Comparison of ENCODE assay signal across 11 cellular contexts in genomic region chr14:87869619-87870583, GRCh38.
DNase-seq lines count a peak whose midpoint lies in the region; ATAC-seq and TF ChIP-seq lines count a peak whose summit lies in the region.
"Had no signal": no experiment of that assay in that cellular context is flagged by ENCODE, and none has a peak within 500 bp of the region (broad histone marks: within the 10 kb centered on the region; RNA-seq: fewer than 3 reads in every experiment).

No MANE protein-coding gene starts in this region.

- H3K36me3 ChIP-seq in SJCRH30 (no peaks in the 10 kb centered on the region), neural progenitor cell (no peaks in the 10 kb centered on the region)

- H3K9ac ChIP-seq in neural progenitor cell = no peak overlapping the region

- H3K9me3 Mint-ChIP-seq in neural progenitor cell = no peaks in the 10 kb centered on the region
- H3K9me3 Mint-ChIP-seq: activated naive CD4-positive, alpha-beta T cell treated with anti-CD3 and anti-CD28 coated beads, Interleukin-2, amount 50 U/mL, for 24 hours had no signal

- H3K4me3 ChIP-seq in SJCRH30 = no peak overlapping the region
- H3K4me3 ChIP-seq in neural progenitor cell = no peak overlapping the region

- no peaks in the 10 kb centered on the region for H4K20me1 ChIP-seq in neural progenitor cell (ENCODE audit: low read depth)

- no peak overlapping the region for H2AFZ ChIP-seq in neural progenitor cell (replicated peaks)

- no peaks in the 10 kb centered on the region for H3K4me1 Mint-ChIP-seq in neural progenitor cell
- H3K4me1 Mint-ChIP-seq: activated naive CD4-positive, alpha-beta T cell treated with anti-CD3 and anti-CD28 coated beads, Interleukin-2, amount 50 U/mL, for 24 hours had no signal

- no peak for TF ChIP-seq CTCF in neural progenitor cell (IDR thresholded peaks at IDR 0.05)

- no peak overlapping the region for H3K27ac Mint-ChIP-seq in neural progenitor cell
- H3K27ac Mint-ChIP-seq: activated naive CD4-positive, alpha-beta T cell treated with anti-CD3 and anti-CD28 coated beads, Interleukin-2, amount 50 U/mL, for 24 hours had no signal

- H3K79me2 ChIP-seq in neural progenitor cell (ENCODE audit: low read depth) = no peaks in the 10 kb centered on the region

- DNase-seq in SJCRH30 (peak; percentile 6 to 38), non-pigmented ciliary epithelial cell (ENCODE audit: low read depth) (peak; percentile 13), MV-4-11 (lab: John Stamatoyannopoulos, UW) (no peak), neural progenitor cell (ENCODE audit: low spot score) (no peak)
- no peak for DNase-seq in activated CD8-positive, alpha-beta memory T cell treated with anti-CD3 and anti-CD28 coated beads, Interleukin-2, amount 50 U/mL, for 4 hours
- DNase-seq: NCI-H446; stimulated activated CD4-positive, alpha-beta T cell treated with anti-CD3 and anti-CD28 coated beads, Interleukin-4, amount 100 ng/mL, for 4 hours had no signal

- no peaks in the 10 kb centered on the region for H3F3A ChIP-seq in neural progenitor cell (ENCODE audit: low read depth)

- no peak overlapping the region for H3K4me2 ChIP-seq in neural progenitor cell

- H3K27me3 Mint-ChIP-seq in neural progenitor cell (ENCODE audit: insufficient read depth, low read depth) = peaks cover 5% of the 10 kb centered on the region

- H3K4me1 ChIP-seq in SJCRH30 (peaks cover 3% of the 10 kb centered on the region; the same call in 1 of the 2 replicates), neural progenitor cell (no peaks in the 10 kb centered on the region)

- H3K27me3 ChIP-seq in SJCRH30 (no peaks in the 10 kb centered on the region), neural progenitor cell (no peaks in the 10 kb centered on the region)

- H3K4me3 Mint-ChIP-seq in neural progenitor cell = no peak overlapping the region
- H3K4me3 Mint-ChIP-seq: activated naive CD4-positive, alpha-beta T cell treated with anti-CD3 and anti-CD28 coated beads, Interleukin-2, amount 50 U/mL, for 24 hours had no signal

- no peak overlapping the region for H3K27ac ChIP-seq in SJCRH30
- H3K27ac ChIP-seq in neural progenitor cell = no peak overlapping the region

- no peaks in the 10 kb centered on the region for H3K36me3 Mint-ChIP-seq in neural progenitor cell
- H3K36me3 Mint-ChIP-seq: activated naive CD4-positive, alpha-beta T cell treated with anti-CD3 and anti-CD28 coated beads, Interleukin-2, amount 50 U/mL, for 24 hours had no signal

- ATAC-seq in GM18520 (IDR thresholded peaks at IDR 0.05; ENCODE audit: unreplicated experiment) = peak; percentile 80
- peak; percentile 79 for ATAC-seq in HG02852 (IDR thresholded peaks at IDR 0.05; ENCODE audit: unreplicated experiment)
- no peak for ATAC-seq in GM18861 (IDR thresholded peaks at IDR 0.05; ENCODE audit: unreplicated experiment)

- H3K9me3 ChIP-seq in SJCRH30 (replicated peaks) (no peaks in the 10 kb centered on the region), neural progenitor cell (ENCODE audit: low read depth) (no peaks in the 10 kb centered on the region)

Comparison
In these comparisons a context has a peak if more than half of its experiments do, and no peak if none do; other contexts are left out.
1. DNase-seq: peak in SJCRH30 (2 of 2) and non-pigmented ciliary epithelial cell (single experiment); none in MV-4-11 (single experiment), neural progenitor cell (single experiment) and activated CD8-positive, alpha-beta memory T cell treated with anti-CD3 and anti-CD28 coated beads, Interleukin-2, amount 50 U/mL, for 4 hours (single experiment).